17 cellular contexts compared by ENCODE assay signal in genomic region chr14:101560534-101561113, GRCh38. TPM values are rescaled to one million over a fixed set of nuclear protein-coding genes. Genes with fewer than 3 reads are reported as not detected.
DNase-seq lines count a peak whose midpoint lies in the region; FAIRE-seq and TF ChIP-seq lines count a peak whose summit lies in the region.
"Had no signal": no experiment of that assay in that cellular context is flagged by ENCODE, and none has a peak within 500 bp of the region (broad histone marks: within the 10 kb centered on the region; RNA-seq: fewer than 3 reads in every experiment).

No MANE protein-coding gene starts in this region.

- intact Hi-C loops in Caco-2 (cut with micrococcal nuclease; ENCODE audit: unreplicated experiment) (no loop called here), posterior vena cava (cut with DNase I) (no loop called here)

- WGBS in hepatocyte (ENCODE audit: low lambda C conversion rate, missing lambda C conversion rate): under 1% methylated on average over 33 of the region's 106 CpGs
- no CpG with 5 or more reads among the region's 106 CpGs for whole genome bisulfite sequencing in trophoblast cell (ENCODE audit: extremely low coverage, insufficient coverage, insufficient read length)
- WGBS in small intestine, 3 donors: 2 to 11% (median 4%) methylated on average over 16 to 106 of the region's 106 CpGs

- H4K20me1 ChIP-seq in hepatocyte (ENCODE audit: insufficient read depth, poor library complexity, severe bottlenecking): no peaks in the 10 kb centered on the region

- peak overlapping the region; percentile 10; the same call in 1 of the 2 replicates for H3K4me3 ChIP-seq in Caco-2 (ENCODE audit: low read depth, low read length)
- no peak overlapping the region for H3K4me3 ChIP-seq in hepatocyte
- peak overlapping the region; percentile 76 for H3K4me3 ChIP-seq in trophoblast cell (ENCODE audit: low read depth, low read length)
- peak overlapping the region in 1 of 2 donors; percentile 6 for H3K4me3 ChIP-seq in small intestine (ENCODE audit: low read depth in 1 of 2, low read length in 2 of 2)

- H4K12ac ChIP-seq in trophoblast cell (ENCODE audit: low read depth, low read length): no peak overlapping the region

- H2BK5ac ChIP-seq in trophoblast cell (ENCODE audit: low read depth, low read length, poor library complexity): no peak overlapping the region

- peaks cover 3% of the 10 kb centered on the region for H3K4me1 Mint-ChIP-seq in Caco-2 (ENCODE audit: low read depth, unreplicated experiment)

- H3K14ac ChIP-seq in trophoblast cell (ENCODE audit: low read length): no peak overlapping the region

- H3K27me3 ChIP-seq in Caco-2 (replicated peaks; ENCODE audit: control insufficient read depth, insufficient read depth, low read length) (peaks cover 3% of the 10 kb centered on the region; the same call in 1 of the 2 replicates), hepatocyte (peaks cover 47% of the 10 kb centered on the region), trophoblast cell (ENCODE audit: insufficient read depth, low read length) (peaks cover 41% of the 10 kb centered on the region), small intestine (ENCODE audit: control insufficient read depth in 2 of 2, insufficient read depth in 2 of 2, low read length in 2 of 2) (peaks cover 45 to 55% of the 10 kb centered on the region in 2 donors)

- H3K4me3 Mint-ChIP-seq in Caco-2 (ENCODE audit: unreplicated experiment): peak overlapping the region; percentile 56
- H3K4me3 Mint-ChIP-seq: CD4-positive, alpha-beta T cell had no signal

- no peak overlapping the region for H4K91ac ChIP-seq in trophoblast cell (ENCODE audit: low read depth, low read length)

- H3K27ac ChIP-seq in hepatocyte (no peak overlapping the region), trophoblast cell (ENCODE audit: low read depth, low read length) (no peak overlapping the region), small intestine (ENCODE audit: low read depth in 1 of 2, low read length in 1 of 2) (no peak overlapping the region)
- H3K27ac ChIP-seq: epithelial cell of prostate had no signal

- FAIRE-seq in small intestine (lab: Jason Lieb, UNC): no peak

- H2BK120ac ChIP-seq in trophoblast cell (ENCODE audit: insufficient read depth, low read length, poor library complexity): no peak overlapping the region

- no peaks in the 10 kb centered on the region; the same call in 1 of the 2 replicates for H3K36me3 ChIP-seq in Caco-2 (ENCODE audit: control insufficient read depth, insufficient read depth, low read length)
- no peaks in the 10 kb centered on the region for H3K36me3 ChIP-seq in hepatocyte (replicated peaks; ENCODE audit: insufficient read depth, low read depth)
- H3K36me3 ChIP-seq in trophoblast cell (ENCODE audit: control insufficient read depth in 1 of 2, insufficient read depth in 2 of 2, low read length in 2 of 2): peaks cover 2 to 5% of the 10 kb centered on the region in 2 experiments
- H3K36me3 ChIP-seq in small intestine (ENCODE audit: control insufficient read depth in 2 of 2, insufficient read depth in 2 of 2, low read length in 2 of 2): no peaks in the 10 kb centered on the region

- H3K9me2 ChIP-seq in hepatocyte (replicated peaks; ENCODE audit: insufficient read depth): no peaks in the 10 kb centered on the region

- H3K36me3 Mint-ChIP-seq in Caco-2 (ENCODE audit: insufficient read depth, unreplicated experiment): no peaks in the 10 kb centered on the region

- H3K79me2 ChIP-seq in hepatocyte (peaks cover 22% of the 10 kb centered on the region), trophoblast cell (ENCODE audit: control insufficient read depth, insufficient read depth, low read length, poor library complexity) (peaks cover 9% of the 10 kb centered on the region)

- H2BK12ac ChIP-seq in trophoblast cell (ENCODE audit: low read length): no peak overlapping the region

- H3K27ac Mint-ChIP-seq in Caco-2 (ENCODE audit: unreplicated experiment): no peak overlapping the region
- H3K27ac Mint-ChIP-seq: CD4-positive, alpha-beta T cell had no signal

- no peak overlapping the region for H3K4ac ChIP-seq in trophoblast cell (ENCODE audit: low read depth, low read length)

- peaks cover 23% of the 10 kb centered on the region for H3K27me3 Mint-ChIP-seq in Caco-2 (ENCODE audit: insufficient read depth, unreplicated experiment)

- POLR2A ChIA-PET in Caco-2 (lab: Charles Lee): no interaction called here

- H3K9ac ChIP-seq in trophoblast cell (ENCODE audit: low read length): no peak overlapping the region

- no peak overlapping the region for H2AK5ac ChIP-seq in trophoblast cell (ENCODE audit: low read length)

- TF ChIP-seq CTCF in Caco-2 (IDR thresholded peaks at IDR 0.05; ENCODE audit: insufficient read depth in 1 of 2, low read depth in 1 of 2, low read length in 1 of 2, severe bottlenecking in 1 of 2, unreplicated experiment in 1 of 2) (no peak), hepatocyte (IDR thresholded peaks at IDR 0.05; ENCODE audit: poor library complexity) (no peak)

- peaks cover 9% of the 10 kb centered on the region for H3K79me1 ChIP-seq in trophoblast cell (ENCODE audit: low read length)

- DNase-seq in Caco-2 (no peak), HuH-7 (ENCODE audit: low spot score) (peak; percentile 36), hepatocyte (ENCODE audit: low spot score) (no peak), trophoblast cell (no peak), posterior vena cava (ENCODE audit: low spot score) (no peak), cerebellar nuclear complex (lab: John Stamatoyannopoulos, UW) (no peak), ureter (ENCODE audit: low spot score) (no peak), small intestine (no peak)
- DNase-seq: activated naive CD4-positive, alpha-beta T cell treated with anti-CD3 and anti-CD28 coated beads, Interleukin-2, amount 50 U/mL, for 16 hours; activated T-cell treated with anti-CD3 and anti-CD28 coated beads, Interleukin-2, amount 50 U/mL, for 1 hour; CD4-positive, alpha-beta T cell; DMS53; GDM1; Kasumi-1; NCI-H187 had no signal

- H3K9me3 ChIP-seq in Caco-2 (peaks cover 5% of the 10 kb centered on the region; the same call in 1 of the 2 replicates), hepatocyte (ENCODE audit: low read depth) (no peaks in the 10 kb centered on the region), trophoblast cell (ENCODE audit: insufficient read depth, low read depth, low read length) (peaks cover 17% of the 10 kb centered on the region), small intestine (ENCODE audit: control insufficient read depth, low read depth) (no peaks in the 10 kb centered on the region)

- no peak overlapping the region for H3K18ac ChIP-seq in trophoblast cell (ENCODE audit: low read length)

- H3K4me2 ChIP-seq in hepatocyte (peak overlapping the region; percentile 85), trophoblast cell (ENCODE audit: low read length) (peak overlapping the region; percentile 64)

- CTCF ChIA-PET in Caco-2 (lab: Charles Lee): no interaction called here

- BruUV-seq in Caco-2 (replicated peaks; lab: Mats Ljungman, UMichigan): no TSS peak

- H3K9me3 Mint-ChIP-seq in Caco-2 (ENCODE audit: unreplicated experiment): no peaks in the 10 kb centered on the region
- H3K9me3 Mint-ChIP-seq: CD4-positive, alpha-beta T cell had no signal

- no peak overlapping the region for H4K8ac ChIP-seq in trophoblast cell (ENCODE audit: low read depth, low read length)

- peaks cover 9% of the 10 kb centered on the region; the same call in 1 of the 2 replicates for H3K4me1 ChIP-seq in Caco-2
- H3K4me1 ChIP-seq in hepatocyte (ENCODE audit: insufficient read depth): peaks cover 32% of the 10 kb centered on the region
- H3K4me1 ChIP-seq in trophoblast cell (ENCODE audit: control insufficient read depth in 1 of 2, insufficient read depth in 2 of 2, low read length in 2 of 2): peaks cover 4 to 19% of the 10 kb centered on the region in 2 experiments
- H3K4me1 ChIP-seq in small intestine (ENCODE audit: control insufficient read depth in 2 of 2, insufficient read depth in 1 of 2, low read depth in 1 of 2, low read length in 1 of 2): no peaks in the 10 kb centered on the region

- H2AFZ ChIP-seq in hepatocyte: no peak overlapping the region
- no peak overlapping the region for H2AFZ ChIP-seq in trophoblast cell (ENCODE audit: insufficient read depth, low read length, poor library complexity)

- H3K23ac ChIP-seq in trophoblast cell (ENCODE audit: low read length): no peak overlapping the region

RNA-seq across cellular contexts. Expression of gene DIO3, which starts 0.7 kb away (rescaled TPM):
- total RNA-seq in Caco-2 (2022) (0.41 and 0.53 TPM in 2 replicates), hepatocyte (51.1 and 51.3 TPM in 2 replicates), posterior vena cava (1 to 10 TPM; 6.1 to 6.2 TPM), ureter (0.47 TPM)
- polyA plus RNA-seq in hepatocyte (18.4 and 27.6 TPM in 2 replicates), small intestine (1 to 10 TPM in 1 of 3 donors, not detected in 2; 2.0 TPM)
- polyA plus RNA-seq in trophoblast cell (2013): 106 and 119 TPM in 2 replicates
- total RNA-seq: cardiac septum; CD4-positive, alpha-beta T cell had no signal
